Comparison of ENCODE assay signal across 1 cellular context in the genomic region with DNA sequence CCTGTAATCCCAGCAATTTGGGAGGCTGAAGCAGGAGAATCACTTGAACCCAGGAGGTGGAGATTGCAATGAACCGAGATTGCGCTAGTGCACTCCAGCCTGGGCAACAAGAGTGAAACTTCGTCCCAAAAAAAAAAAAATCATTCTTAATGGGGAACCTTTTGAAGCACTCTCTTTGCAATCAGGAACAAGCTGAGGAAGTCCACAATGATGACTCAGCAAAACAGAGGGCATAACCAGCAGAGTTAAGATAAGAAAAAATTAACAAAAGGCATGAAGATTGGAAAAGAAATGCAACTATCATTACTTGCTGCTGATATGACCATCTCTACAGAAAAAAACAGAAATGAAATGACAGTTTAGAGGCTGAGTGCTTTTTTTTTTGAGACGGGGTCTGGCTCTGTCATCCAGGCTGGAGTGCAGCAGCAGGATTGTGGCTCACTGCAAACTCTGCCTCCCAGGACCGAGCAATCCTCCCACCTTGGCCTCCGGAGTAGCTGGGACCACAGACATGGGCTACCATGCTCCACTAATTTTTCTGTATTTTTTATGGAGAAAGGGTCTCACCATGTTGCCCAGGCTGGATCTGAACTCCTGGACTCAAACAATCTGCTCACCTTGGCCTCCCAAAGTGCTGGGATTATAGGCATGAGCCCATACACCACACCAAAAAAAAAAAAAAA.
TF ChIP-seq lines count a peak whose summit lies in the region.

No MANE protein-coding gene starts in this region.

TF ChIP-seq in K562, 482 proteins besides CTCF, POLR2A, EP300 and RAD21 (continued from another document and continues in another):
- TF ChIP-seq, protein P1, sequence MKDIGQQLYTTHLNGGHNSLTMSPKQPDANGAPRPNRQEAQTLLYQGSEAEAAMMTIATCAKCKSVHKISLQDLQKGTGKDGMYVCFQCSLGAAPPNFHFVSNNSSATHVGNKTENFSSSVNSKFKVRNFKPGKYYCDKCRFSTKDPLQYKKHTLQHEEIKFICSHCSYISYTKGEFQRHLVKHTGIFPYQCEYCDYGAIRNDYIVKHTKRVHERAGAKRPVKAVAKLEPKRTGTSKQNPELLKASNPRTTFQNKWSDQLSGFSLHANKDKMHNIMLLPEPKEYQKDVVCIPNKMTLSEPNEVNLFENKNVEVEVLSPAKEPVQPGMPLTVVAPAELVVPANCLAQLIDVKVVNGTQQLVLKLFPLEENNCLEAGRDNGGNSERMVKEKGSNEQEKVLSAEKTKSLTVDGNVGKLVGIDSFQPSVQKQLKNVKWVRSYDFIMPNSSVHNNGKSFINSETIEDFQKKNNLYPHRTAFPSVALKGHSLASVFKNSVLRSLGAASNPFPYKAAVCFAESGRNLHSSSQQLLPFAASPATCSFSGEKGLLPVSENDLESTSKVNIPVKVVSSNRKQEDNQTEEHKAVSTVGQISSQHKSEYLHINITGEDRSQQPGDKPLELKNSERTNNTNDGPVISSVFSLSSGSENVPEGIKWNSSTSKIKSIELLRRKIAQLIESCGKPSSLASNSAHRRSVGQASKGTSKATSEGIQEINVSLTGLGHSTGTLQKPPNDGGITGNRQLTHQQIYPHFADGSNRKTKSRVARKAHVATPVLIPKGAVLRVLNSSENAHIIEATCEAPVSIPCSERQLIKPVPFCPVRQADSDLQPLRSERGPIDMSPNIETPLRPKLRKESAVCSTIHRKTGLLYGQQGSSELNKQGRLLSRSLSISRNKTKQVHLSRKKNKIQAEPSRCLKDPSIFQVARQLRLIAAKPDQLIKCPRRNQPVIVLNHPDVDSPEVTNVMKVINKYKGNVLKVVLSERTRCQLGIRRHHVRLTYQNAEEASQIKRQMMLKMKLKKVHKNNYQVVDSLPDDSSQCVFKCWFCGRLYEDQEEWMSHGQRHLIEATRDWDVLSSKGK (CRISPR knock-in tag; IDR thresholded peaks at IDR 0.05), result no peak
- TF ChIP-seq ZNF212 (CRISPR knock-in tag; IDR thresholded peaks at IDR 0.05) (no peak), MEF2D (tag; conservative IDR thresholded peaks at IDR 0.05; ENCODE audit: low read depth) (no peak), ZNF3 (CRISPR knock-in tag; IDR thresholded peaks at IDR 0.05) (no peak), SIX5 (IDR thresholded peaks at IDR 0.05; ENCODE audit: borderline replicate concordance in 1 of 2, insufficient read depth in 1 of 2, low read depth in 1 of 2, low read length in 2 of 2) (no peak), NFATC3 (IDR thresholded peaks at IDR 0.05) (no peak), ZNF740 (CRISPR knock-in tag; IDR thresholded peaks at IDR 0.05) (no peak), ZNF740 (tag; IDR thresholded peaks at IDR 0.05) (no peak), ZZZ3 (IDR thresholded peaks at IDR 0.05) (no peak), E2F8 (IDR thresholded peaks at IDR 0.05; ENCODE audit: low read depth, partially characterized antibody) (no peak), SMAD1 (IDR thresholded peaks at IDR 0.05; ENCODE audit: low read depth, low read length, partially characterized antibody) (no peak), TCFL5 (CRISPR knock-in tag; conservative IDR thresholded peaks at IDR 0.05) (no peak), HNRNPUL1 (IDR thresholded peaks at IDR 0.05; ENCODE audit: low read length) (no peak), ZNF217 (CRISPR knock-in tag; IDR thresholded peaks at IDR 0.05) (no peak), MTA2 (IDR thresholded peaks at IDR 0.05; ENCODE audit: low read depth) (no peak), PTBP1 (IDR thresholded peaks at IDR 0.05; ENCODE audit: low read depth, low read length) (no peak), ZNF79 (CRISPR knock-in tag; IDR thresholded peaks at IDR 0.05; ENCODE audit: low read depth) (no peak), SPI1 (IDR thresholded peaks at IDR 0.05; ENCODE audit: borderline replicate concordance, low read depth, low read length) (peak; percentile 83), GABPB2 (CRISPR knock-in tag; conservative IDR thresholded peaks at IDR 0.05) (no peak), CREB1 (IDR thresholded peaks at IDR 0.05) (no peak), CREB1 (CRISPR knock-in tag; IDR thresholded peaks at IDR 0.05) (no peak), BDP1 (IDR thresholded peaks at IDR 0.05; ENCODE audit: insufficient read depth, insufficient read length) (no peak), PURB (CRISPR knock-in tag; IDR thresholded peaks at IDR 0.05; ENCODE audit: low read depth) (no peak), KLF6 (CRISPR knock-in tag; IDR thresholded peaks at IDR 0.05; ENCODE audit: borderline replicate concordance) (no peak), NR3C1 (CRISPR knock-in tag; IDR thresholded peaks at IDR 0.05) (no peak), DPF2 (IDR thresholded peaks at IDR 0.05) (peak; percentile 93), ZNF507 (tag; conservative IDR thresholded peaks at IDR 0.05) (no peak), ZNF589 (CRISPR knock-in tag; IDR thresholded peaks at IDR 0.05; ENCODE audit: low read depth) (no peak), GTF2A2 (tag; IDR thresholded peaks at IDR 0.05) (no peak), TSC22D4 (tag; IDR thresholded peaks at IDR 0.05) (no peak), PML (IDR thresholded peaks at IDR 0.05; ENCODE audit: low read length) (no peak), NUFIP1 (IDR thresholded peaks at IDR 0.05; ENCODE audit: partially characterized antibody) (no peak), LEF1 (IDR thresholded peaks at IDR 0.05) (peak; percentile 55; the same call in 1 of the 2 replicates), NFXL1 (CRISPR knock-in tag; IDR thresholded peaks at IDR 0.05) (no peak), ZBTB7A (IDR thresholded peaks at IDR 0.05; ENCODE audit: borderline replicate concordance, control insufficient read depth, low read depth, low read length) (no peak), SIRT6 (IDR thresholded peaks at IDR 0.05; ENCODE audit: low read depth, low read length) (no peak), CBX2 (IDR thresholded peaks at IDR 0.05; ENCODE audit: insufficient read depth, low read length, poor library complexity, severe bottlenecking) (no peak), ZNF699 (CRISPR knock-in tag; IDR thresholded peaks at IDR 0.05; ENCODE audit: insufficient replicate concordance) (no peak), NR2F6 (CRISPR knock-in tag; IDR thresholded peaks at IDR 0.05) (no peak), TAF1 (IDR thresholded peaks at IDR 0.05; ENCODE audit: control insufficient read depth, extremely low read depth, insufficient read depth, low read length, severe bottlenecking) (no peak), PTTG1 (tag; IDR thresholded peaks at IDR 0.05; ENCODE audit: low read depth) (no peak), GTF2B (IDR thresholded peaks at IDR 0.05; ENCODE audit: extremely low read depth, insufficient read length) (no peak), RBM14 (IDR thresholded peaks at IDR 0.05; ENCODE audit: borderline replicate concordance, insufficient read depth, low read depth, low read length) (no peak), SNIP1 (IDR thresholded peaks at IDR 0.05; ENCODE audit: low read depth) (no peak)
- TF ChIP-seq, protein P2, sequence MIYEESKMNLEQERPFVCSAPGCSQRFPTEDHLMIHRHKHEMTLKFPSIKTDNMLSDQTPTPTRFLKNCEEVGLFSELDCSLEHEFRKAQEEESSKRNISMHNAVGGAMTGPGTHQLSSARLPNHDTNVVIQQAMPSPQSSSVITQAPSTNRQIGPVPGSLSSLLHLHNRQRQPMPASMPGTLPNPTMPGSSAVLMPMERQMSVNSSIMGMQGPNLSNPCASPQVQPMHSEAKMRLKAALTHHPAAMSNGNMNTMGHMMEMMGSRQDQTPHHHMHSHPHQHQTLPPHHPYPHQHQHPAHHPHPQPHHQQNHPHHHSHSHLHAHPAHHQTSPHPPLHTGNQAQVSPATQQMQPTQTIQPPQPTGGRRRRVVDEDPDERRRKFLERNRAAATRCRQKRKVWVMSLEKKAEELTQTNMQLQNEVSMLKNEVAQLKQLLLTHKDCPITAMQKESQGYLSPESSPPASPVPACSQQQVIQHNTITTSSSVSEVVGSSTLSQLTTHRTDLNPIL (CRISPR knock-in tag; IDR thresholded peaks at IDR 0.05), result no peak
- TF ChIP-seq, protein P3, sequence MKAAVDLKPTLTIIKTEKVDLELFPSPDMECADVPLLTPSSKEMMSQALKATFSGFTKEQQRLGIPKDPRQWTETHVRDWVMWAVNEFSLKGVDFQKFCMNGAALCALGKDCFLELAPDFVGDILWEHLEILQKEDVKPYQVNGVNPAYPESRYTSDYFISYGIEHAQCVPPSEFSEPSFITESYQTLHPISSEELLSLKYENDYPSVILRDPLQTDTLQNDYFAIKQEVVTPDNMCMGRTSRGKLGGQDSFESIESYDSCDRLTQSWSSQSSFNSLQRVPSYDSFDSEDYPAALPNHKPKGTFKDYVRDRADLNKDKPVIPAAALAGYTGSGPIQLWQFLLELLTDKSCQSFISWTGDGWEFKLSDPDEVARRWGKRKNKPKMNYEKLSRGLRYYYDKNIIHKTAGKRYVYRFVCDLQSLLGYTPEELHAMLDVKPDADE (conservative IDR thresholded peaks at IDR 0.05; ENCODE audit: control insufficient read depth, low read depth, low read length), result no peak
- TF ChIP-seq, protein P4, sequence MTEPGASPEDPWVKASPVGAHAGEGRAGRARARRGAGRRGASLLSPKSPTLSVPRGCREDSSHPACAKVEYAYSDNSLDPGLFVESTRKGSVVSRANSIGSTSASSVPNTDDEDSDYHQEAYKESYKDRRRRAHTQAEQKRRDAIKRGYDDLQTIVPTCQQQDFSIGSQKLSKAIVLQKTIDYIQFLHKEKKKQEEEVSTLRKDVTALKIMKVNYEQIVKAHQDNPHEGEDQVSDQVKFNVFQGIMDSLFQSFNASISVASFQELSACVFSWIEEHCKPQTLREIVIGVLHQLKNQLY (CRISPR knock-in tag; conservative IDR thresholded peaks at IDR 0.05), result no peak
- TF ChIP-seq, protein P5, sequence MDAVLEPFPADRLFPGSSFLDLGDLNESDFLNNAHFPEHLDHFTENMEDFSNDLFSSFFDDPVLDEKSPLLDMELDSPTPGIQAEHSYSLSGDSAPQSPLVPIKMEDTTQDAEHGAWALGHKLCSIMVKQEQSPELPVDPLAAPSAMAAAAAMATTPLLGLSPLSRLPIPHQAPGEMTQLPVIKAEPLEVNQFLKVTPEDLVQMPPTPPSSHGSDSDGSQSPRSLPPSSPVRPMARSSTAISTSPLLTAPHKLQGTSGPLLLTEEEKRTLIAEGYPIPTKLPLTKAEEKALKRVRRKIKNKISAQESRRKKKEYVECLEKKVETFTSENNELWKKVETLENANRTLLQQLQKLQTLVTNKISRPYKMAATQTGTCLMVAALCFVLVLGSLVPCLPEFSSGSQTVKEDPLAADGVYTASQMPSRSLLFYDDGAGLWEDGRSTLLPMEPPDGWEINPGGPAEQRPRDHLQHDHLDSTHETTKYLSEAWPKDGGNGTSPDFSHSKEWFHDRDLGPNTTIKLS (IDR thresholded peaks at IDR 0.05; ENCODE audit: borderline replicate concordance, low read depth), result no peak
- TF ChIP-seq, protein P6, sequence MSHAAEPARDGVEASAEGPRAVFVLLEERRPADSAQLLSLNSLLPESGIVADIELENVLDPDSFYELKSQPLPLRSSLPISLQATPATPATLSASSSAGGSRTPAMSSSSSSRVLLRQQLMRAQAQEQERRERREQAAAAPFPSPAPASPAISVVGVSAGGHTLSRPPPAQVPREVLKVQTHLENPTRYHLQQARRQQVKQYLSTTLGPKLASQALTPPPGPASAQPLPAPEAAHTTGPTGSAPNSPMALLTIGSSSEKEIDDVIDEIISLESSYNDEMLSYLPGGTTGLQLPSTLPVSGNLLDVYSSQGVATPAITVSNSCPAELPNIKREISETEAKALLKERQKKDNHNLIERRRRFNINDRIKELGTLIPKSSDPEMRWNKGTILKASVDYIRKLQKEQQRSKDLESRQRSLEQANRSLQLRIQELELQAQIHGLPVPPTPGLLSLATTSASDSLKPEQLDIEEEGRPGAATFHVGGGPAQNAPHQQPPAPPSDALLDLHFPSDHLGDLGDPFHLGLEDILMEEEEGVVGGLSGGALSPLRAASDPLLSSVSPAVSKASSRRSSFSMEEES (CRISPR knock-in tag; IDR thresholded peaks at IDR 0.05), result no peak
- TF ChIP-seq, protein P7, sequence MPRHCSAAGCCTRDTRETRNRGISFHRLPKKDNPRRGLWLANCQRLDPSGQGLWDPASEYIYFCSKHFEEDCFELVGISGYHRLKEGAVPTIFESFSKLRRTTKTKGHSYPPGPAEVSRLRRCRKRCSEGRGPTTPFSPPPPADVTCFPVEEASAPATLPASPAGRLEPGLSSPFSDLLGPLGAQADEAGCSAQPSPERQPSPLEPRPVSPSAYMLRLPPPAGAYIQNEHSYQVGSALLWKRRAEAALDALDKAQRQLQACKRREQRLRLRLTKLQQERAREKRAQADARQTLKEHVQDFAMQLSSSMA (CRISPR knock-in tag; IDR thresholded peaks at IDR 0.05), result no peak
